ENCODE assay signal across 23 cellular contexts in the genomic region with DNA sequence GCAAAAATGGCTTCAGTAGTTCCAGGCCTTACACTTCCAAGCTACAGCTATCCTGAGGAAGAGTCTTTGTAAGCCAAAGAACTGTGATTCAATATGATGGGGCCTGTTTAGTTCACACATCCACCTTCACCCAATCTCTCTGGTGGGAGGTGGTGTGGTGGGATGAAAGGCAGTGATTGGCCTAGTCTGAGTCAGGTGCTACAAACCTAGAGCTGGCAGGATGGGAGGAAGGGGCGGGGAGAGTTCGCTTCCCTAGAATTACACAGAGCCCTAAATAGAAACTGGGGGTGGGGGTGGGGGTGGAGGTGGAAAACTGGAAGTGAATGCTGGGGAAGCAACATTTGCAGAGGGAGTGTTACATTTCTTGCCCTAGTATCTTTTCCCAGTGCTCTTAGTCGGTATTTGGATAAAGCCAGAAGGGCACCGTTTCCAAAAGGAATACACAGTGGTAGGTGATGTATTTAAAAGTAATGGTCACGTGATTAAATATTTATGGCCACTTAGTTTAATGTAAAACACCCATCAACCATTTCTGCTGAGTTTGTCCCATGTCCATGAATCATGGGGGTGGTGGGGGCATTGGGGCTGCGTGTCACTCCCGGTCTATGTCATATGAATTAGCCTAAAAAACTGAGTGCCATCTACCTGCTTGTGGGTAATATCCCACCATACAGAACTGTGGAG.
A peak's percentile ranks its signal among the peaks of the same experiment; 100 is the strongest.
DNase-seq lines count a peak whose midpoint lies in the region; ATAC-seq, FAIRE-seq and TF ChIP-seq lines count a peak whose summit lies in the region.
"Had no signal": no experiment of that assay in that cellular context is flagged by ENCODE, and none has a peak within 500 bp of the region (broad histone marks: within the 10 kb centered on the region; RNA-seq: fewer than 3 reads in every experiment).

No MANE protein-coding gene starts in this region.

- no peak overlapping the region for H4K5ac ChIP-seq in H9 (ENCODE audit: insufficient read length, low read depth, low read length)
- no peak overlapping the region for H4K5ac ChIP-seq in mesendoderm (ENCODE audit: low read length)

- H2BK12ac ChIP-seq in H9 (ENCODE audit: insufficient read length, low read depth, low read length) = no peak overlapping the region

- H3K4ac ChIP-seq in H9 (ENCODE audit: low read depth, low read length) (no peak overlapping the region), mesendoderm (ENCODE audit: low read depth, low read length) (no peak overlapping the region)

- H3K9ac ChIP-seq in H9 (ENCODE audit: extremely low read depth, insufficient read length, low read length) (no peak overlapping the region), K562 (ENCODE audit: insufficient read depth in 1 of 2, low read depth in 2 of 2, low read length in 2 of 2) (no peak overlapping the region), mesendoderm (ENCODE audit: low read length) (no peak overlapping the region)

- peaks cover 23 to 33% of the 10 kb centered on the region in 2 experiments for H3K4me1 Mint-ChIP-seq in H9
- H3K4me1 Mint-ChIP-seq: T-helper 17 cell had no signal

- H4K91ac ChIP-seq in H9 (ENCODE audit: insufficient read length, low read depth, low read length) = no peak overlapping the region

- H3K14ac ChIP-seq in H9 (ENCODE audit: insufficient read depth, low read length) = no peak overlapping the region

- H3T11ph ChIP-seq in H9 (ENCODE audit: low read length) = no peak overlapping the region

- H3K23ac ChIP-seq in H9 (ENCODE audit: insufficient read length, low read depth, low read length) (no peak overlapping the region), mesendoderm (ENCODE audit: low read length) (no peak overlapping the region)

- no peak for TF ChIP-seq RAD21 in K562 (CRISPR knock-in tag; conservative IDR thresholded peaks at IDR 0.05 in 1 of 2, IDR thresholded peaks at IDR 0.05 in 1 of 2)

- H4K20me1 ChIP-seq in H9 (ENCODE audit: control insufficient read depth, insufficient read depth, insufficient read length) = no peaks in the 10 kb centered on the region
- no peaks in the 10 kb centered on the region for H4K20me1 ChIP-seq in K562 (replicated peaks; ENCODE audit: control insufficient read depth, insufficient read depth, low read length)

- no peak overlapping the region for H2BK5ac ChIP-seq in H9 (ENCODE audit: insufficient read length, low read length)
- no peak overlapping the region for H2BK5ac ChIP-seq in mesendoderm (ENCODE audit: low read length)

- CTCF ChIA-PET in K562 (lab: Yijun Ruan, JAX; ENCODE audit: low intra/inter-chr PET ratio) = no interaction called here

- H3K4me3 Mint-ChIP-seq in H9 = no peak overlapping the region
- H3K4me3 Mint-ChIP-seq: mesothelial cell of epicardium; natural killer cell treated with Interleukin-12 subunit alpha and Interleukin-12 subunit beta and Interleukin-15 and Interleukin-18, amount 100 ng/mL, for 72 hours; stimulated activated memory B cell treated with anti-CD40 and anti-IgM and Interleukin-4, amounts not matched to agents 10 μg/mL and 1 μg/mL and 100 μg/mL, for 72 hours; T-helper 17 cell had no signal

- H3K56ac ChIP-seq in H9 (ENCODE audit: insufficient read length, low read depth, low read length) (no peak overlapping the region), mesendoderm (ENCODE audit: low read length) (no peak overlapping the region)

- H3K27ac ChIP-seq in H9 (ENCODE audit: insufficient read length, low read depth, low read length) (peak overlapping the region; percentile 34), K562 (ENCODE audit: extremely low read depth, low read depth, low read length) (no peak overlapping the region), mesendoderm (ENCODE audit: low read depth, low read length) (no peak overlapping the region)
- H3K27ac ChIP-seq: gastrocnemius medialis, thoracic aorta had no signal

- no peak for TF ChIP-seq EP300 in K562 (IDR thresholded peaks at IDR 0.05; ENCODE audit: low read length)

- FAIRE-seq in K562 (lab: Jason Lieb, UNC) = peak; percentile 70

- H3K79me1 ChIP-seq in H9 (ENCODE audit: insufficient read depth, low read depth, low read length, poor library complexity, severe bottlenecking) = no peaks in the 10 kb centered on the region
- no peaks in the 10 kb centered on the region for H3K79me1 ChIP-seq in mesendoderm (ENCODE audit: low read length)

- H3K36me3 Mint-ChIP-seq in H9 (ENCODE audit: insufficient read depth in 1 of 3, low read depth in 3 of 3) = peaks cover 0 to 2% (median 2%) of the 10 kb centered on the region in 3 experiments; a peak in 4 of 7 replicates
- H3K36me3 Mint-ChIP-seq: mesothelial cell of epicardium; stimulated activated memory B cell treated with anti-CD40 and anti-IgM and Interleukin-4, amounts not matched to agents 10 μg/mL and 1 μg/mL and 100 μg/mL, for 72 hours had no signal

- H3K36me3 ChIP-seq in K562 (ENCODE audit: control insufficient read depth, insufficient read depth, low read length) (no peaks in the 10 kb centered on the region), mesendoderm (ENCODE audit: control insufficient read depth, insufficient read depth, low read length) (no peaks in the 10 kb centered on the region)
- H3K36me3 ChIP-seq: gastrocnemius medialis, thoracic aorta had no signal

- peak overlapping the region; percentile 47 to 68 (median 58); a peak in 2 of 7 replicates for H3K27ac Mint-ChIP-seq in H9
- H3K27ac Mint-ChIP-seq: mesothelial cell of epicardium; natural killer cell treated with Interleukin-12 subunit alpha and Interleukin-12 subunit beta and Interleukin-15 and Interleukin-18, amount 100 ng/mL, for 72 hours; stimulated activated memory B cell treated with anti-CD40 and anti-IgM and Interleukin-4, amounts not matched to agents 10 μg/mL and 1 μg/mL and 100 μg/mL, for 72 hours; T-helper 17 cell had no signal

- BruUV-seq in K562 (replicated peaks; lab: Mats Ljungman, UMichigan) = no TSS peak

- POLR2A ChIA-PET in K562 (lab: Yijun Ruan, JAX) = interaction anchor here (0.7 to 1.3 kb wide), 2 partner anchors 14 to 23 kb away, joined by 3 to 4 read pairs; no protein-coding TSS in a partner anchor

- H2AK5ac ChIP-seq in H9 (ENCODE audit: insufficient read length, low read length) (no peak overlapping the region), mesendoderm (ENCODE audit: low read length) (no peak overlapping the region)

- no peak overlapping the region for H2BK15ac ChIP-seq in H9 (ENCODE audit: low read depth, low read length)
- no peak overlapping the region for H2BK15ac ChIP-seq in mesendoderm (replicated peaks; ENCODE audit: low read depth)

- peak; percentile 89 for DNase-seq in CD1c-positive myeloid dendritic cell (ENCODE audit: extremely low spot score)
- peak; percentile 51 for DNase-seq in H9
- DNase-seq in K562 (ENCODE audit: extremely low read depth in 1 of 4, low spot score in 3 of 4) = peak; percentile 8 to 48 (median 26)
- DNase-seq in mesendoderm = peak; percentile 68
- no peak for DNase-seq in SHP77 (lab: John Stamatoyannopoulos, UW)
- DNase-seq: activated CD4-positive, CD25-positive, alpha-beta regulatory T cell; activated naive CD4-positive, alpha-beta T cell treated with anti-CD3 and anti-CD28 coated beads, Interleukin-2, amount 50 U/mL, for 16 hours; activated T-cell treated with anti-CD3 and anti-CD28 coated beads, Interleukin-2, amount 50 U/mL, for 48 hours; aorta; DMS53; erythroblast; gastrocnemius medialis; left colon; NCI-H1417; NCI-H526; stimulated activated CD4-positive, alpha-beta T cell treated with anti-CD3 and anti-CD28 coated beads, Interleukin-1b, Interleukin-23, amount 100 ng/mL, for 48 hours; T-helper 17 cell had no signal

- H3K79me2 ChIP-seq in H9 (ENCODE audit: insufficient read depth, low read length) (no peaks in the 10 kb centered on the region), K562 (ENCODE audit: control insufficient read depth, insufficient read depth, low read length) (no peaks in the 10 kb centered on the region; the same call in 2 of the 3 replicates), mesendoderm (ENCODE audit: control insufficient read depth, insufficient read depth, low read length) (no peaks in the 10 kb centered on the region)

- H3K23me2 ChIP-seq in H9 (ENCODE audit: insufficient read length, low read depth, low read length, poor library complexity, severe bottlenecking) = no peaks in the 10 kb centered on the region

- intact Hi-C loops in K562 (cut with micrococcal nuclease) = no loop called here

- peaks cover 2% of the 10 kb centered on the region; the same call in 1 of the 2 replicates for H3K27me3 Mint-ChIP-seq in H9 (ENCODE audit: low read depth)
- H3K27me3 Mint-ChIP-seq: T-helper 17 cell had no signal

- TF ChIP-seq CTCF in H9 (conservative IDR thresholded peaks at IDR 0.05) = no peak
- no peak for TF ChIP-seq CTCF in K562 (IDR thresholded peaks at IDR 0.05 in 2 of 3, conservative IDR thresholded peaks at IDR 0.05 in 1 of 3; ENCODE audit: insufficient read depth in 2 of 3, low read depth in 1 of 3, low read length in 3 of 3)

- H3K18ac ChIP-seq in H9 (ENCODE audit: insufficient read length, low read depth, low read length) (no peak overlapping the region), mesendoderm (ENCODE audit: low read length) (no peak overlapping the region)

- H3K4me2 ChIP-seq in H9 (ENCODE audit: insufficient read depth, insufficient read length, low read length) (no peak overlapping the region), K562 (ENCODE audit: insufficient read depth, low read length) (no peak overlapping the region), mesendoderm (ENCODE audit: low read length) (no peak overlapping the region)

- H3K9me3 ChIP-seq in H9 (ENCODE audit: control insufficient read depth, low read depth, low read length) (no peaks in the 10 kb centered on the region), K562 (replicated peaks; ENCODE audit: control insufficient read depth, insufficient read depth, low read depth, low read length) (no peaks in the 10 kb centered on the region; the same call in 1 of the 2 replicates)
- H3K9me3 ChIP-seq: gastrocnemius medialis, thoracic aorta had no signal

- WGBS in H9 (ENCODE audit: extremely low coverage, insufficient read length, low lambda C conversion rate) = no CpG with 5 or more reads among the region's 7 CpGs
- WGBS in K562 (ENCODE audit: insufficient coverage, low coverage, missing lambda C conversion rate) = 38% methylated on average over 5 of the region's 7 CpGs
- WGBS in mesendoderm (ENCODE audit: extremely low coverage, insufficient coverage, low lambda C conversion rate) = no CpG with 5 or more reads among the region's 7 CpGs

- H2AFZ ChIP-seq in H9 (ENCODE audit: low read length) = no peak overlapping the region
- peak overlapping the region; percentile 55; the same call in 1 of the 2 replicates for H2AFZ ChIP-seq in K562 (ENCODE audit: low read depth, low read length)

- ATAC-seq in K562 (peak; percentile 49), GM18511 (IDR thresholded peaks at IDR 0.05; ENCODE audit: unreplicated experiment) (no peak), GM18502 (IDR thresholded peaks at IDR 0.05; ENCODE audit: poor library complexity, unreplicated experiment) (no peak)
- ATAC-seq: gastrocnemius medialis; left colon; natural killer cell treated with Interleukin-12 subunit alpha and Interleukin-12 subunit beta and Interleukin-15 and Interleukin-18, amount 100 ng/mL, for 72 hours; stimulated activated memory B cell treated with anti-CD40 and anti-IgM and Interleukin-4, amounts not matched to agents 10 μg/mL and 1 μg/mL and 100 μg/mL, for 72 hours; T-helper 17 cell had no signal

- no peak overlapping the region for H2BK120ac ChIP-seq in H9 (ENCODE audit: low read depth, low read length, poor library complexity, severe bottlenecking)
- peak overlapping the region; percentile 77 for H2BK120ac ChIP-seq in mesendoderm (ENCODE audit: low read depth, low read length)

- H3K27me3 ChIP-seq in H9 (ENCODE audit: insufficient read depth, low read length) (no peaks in the 10 kb centered on the region), K562 (ENCODE audit: control insufficient read depth in 2 of 2, insufficient read depth in 2 of 2, low read length in 2 of 2) (no peaks in the 10 kb centered on the region), mesendoderm (ENCODE audit: insufficient read depth, low read length, poor library complexity) (no peaks in the 10 kb centered on the region)
- H3K27me3 ChIP-seq: gastrocnemius medialis had no signal

- H3K9me3 Mint-ChIP-seq in H9 = peaks cover 2 to 3% of the 10 kb centered on the region in 2 experiments; a peak in 4 of 5 replicates

- H3K9me1 ChIP-seq in K562 (ENCODE audit: control insufficient read depth, insufficient read depth, low read length) = no peaks in the 10 kb centered on the region

- no peak for TF ChIP-seq POLR2A in K562 (conservative IDR thresholded peaks at IDR 0.05)

- no peak overlapping the region for H2BK20ac ChIP-seq in H9 (ENCODE audit: low read depth, low read length, poor library complexity, severe bottlenecking)

- H4K8ac ChIP-seq in H9 (replicated peaks; ENCODE audit: insufficient read length, low read depth, low read length) (no peak overlapping the region), mesendoderm (ENCODE audit: low read depth, low read length) (no peak overlapping the region)

- H3K4me3 ChIP-seq in K562 (no peak overlapping the region), mesendoderm (ENCODE audit: low read length) (no peak overlapping the region)
- H3K4me3 ChIP-seq: gastrocnemius medialis, thoracic aorta had no signal

- H3K4me1 ChIP-seq in H9 (ENCODE audit: insufficient read depth, low read length) (peaks cover 2% of the 10 kb centered on the region; the same call in 1 of the 2 replicates), K562 (replicated peaks in 1 of 2; ENCODE audit: control insufficient read depth in 2 of 2, insufficient read depth in 2 of 2, low read length in 2 of 2) (peaks cover 13 to 29% of the 10 kb centered on the region in 2 experiments), mesendoderm (ENCODE audit: control insufficient read depth, low read depth, low read length) (no peaks in the 10 kb centered on the region)
- H3K4me1 ChIP-seq: gastrocnemius medialis had no signal

- in situ Hi-C loops in K562 (cut with MboI) = no loop called here

Comparison
In these comparisons a context has a peak if more than half of its experiments do, and no peak if none do; other contexts are left out.
1. DNase-seq: peak in CD1c-positive myeloid dendritic cell (single experiment), H9 (single experiment), K562 (4 of 4) and mesendoderm (single experiment); none in SHP77 (0 of 2).